Comparison of ENCODE assay signal across 12 cellular contexts in genomic region chr22:22935056-22935545, GRCh38. TPM values are rescaled to one million over a fixed set of nuclear protein-coding genes. Genes with fewer than 3 reads are reported as not detected.
DNase-seq lines count a peak whose midpoint lies in the region; ATAC-seq and TF ChIP-seq lines count a peak whose summit lies in the region.
"Had no signal": no experiment of that assay in that cellular context is flagged by ENCODE, and none has a peak within 500 bp of the region (broad histone marks: within the 10 kb centered on the region; RNA-seq: fewer than 3 reads in every experiment).

No MANE protein-coding gene starts in this region.

- DNase-seq in osteoblast (ENCODE audit: insufficient read length, low spot score, missing footprints) (peak; percentile 62), mucosa of gallbladder (ENCODE audit: low spot score) (no peak), pons (ENCODE audit: low spot score) (no peak), endothelial cell (ENCODE audit: low spot score) (no peak)
- DNase-seq: brain microvascular endothelial cell, NCI-H1436 treated with DMSO at 0.1 percent for 48 hours had no signal

- H3K4me3 Mint-ChIP-seq in endothelial cell (ENCODE audit: unreplicated experiment), result no peak overlapping the region

- H3K36me3 ChIP-seq in osteoblast (ENCODE audit: insufficient read depth, low read length), result no peaks in the 10 kb centered on the region
- H3K36me3 ChIP-seq: brain microvascular endothelial cell, prostate gland had no signal

- no peaks in the 10 kb centered on the region for H3K36me3 Mint-ChIP-seq in endothelial cell (ENCODE audit: low read depth, unreplicated experiment)

- no peak overlapping the region for H3K27ac Mint-ChIP-seq in endothelial cell (ENCODE audit: unreplicated experiment)

- no peak overlapping the region for H3K27ac ChIP-seq in osteoblast (ENCODE audit: low read depth, low read length)
- H3K27ac ChIP-seq: brain microvascular endothelial cell, prostate gland had no signal

- no peaks in the 10 kb centered on the region for H3K79me2 ChIP-seq in osteoblast (ENCODE audit: insufficient read depth, low read length)

- ATAC-seq in GM19035 (IDR thresholded peaks at IDR 0.05; ENCODE audit: unreplicated experiment), result peak; percentile 21
- ATAC-seq in GM21825 (IDR thresholded peaks at IDR 0.05; ENCODE audit: unreplicated experiment), result peak; percentile 18
- ATAC-seq in HG03432 (IDR thresholded peaks at IDR 0.05; ENCODE audit: unreplicated experiment), result peak; percentile 30

- no peak overlapping the region for H3K4me3 ChIP-seq in osteoblast (ENCODE audit: insufficient read depth, low read length)
- H3K4me3 ChIP-seq: prostate gland had no signal

- H3K27me3 Mint-ChIP-seq in endothelial cell (ENCODE audit: unreplicated experiment), result peaks cover 5% of the 10 kb centered on the region

- no peaks in the 10 kb centered on the region for H3K27me3 ChIP-seq in osteoblast (ENCODE audit: insufficient read depth, low read length)

- no peaks in the 10 kb centered on the region for H3K9me3 Mint-ChIP-seq in endothelial cell (ENCODE audit: unreplicated experiment)

- no peak overlapping the region for H2AFZ ChIP-seq in osteoblast (ENCODE audit: low read length)

- no peaks in the 10 kb centered on the region for H3K9me3 ChIP-seq in osteoblast (ENCODE audit: low read depth, low read length)
- H3K9me3 ChIP-seq: prostate gland had no signal

- no peaks in the 10 kb centered on the region for H3K4me1 ChIP-seq in osteoblast (ENCODE audit: insufficient read depth, low read length)
- H3K4me1 ChIP-seq: prostate gland had no signal

- no peaks in the 10 kb centered on the region for H4K20me1 ChIP-seq in osteoblast (ENCODE audit: insufficient read depth, low read length)

- H3K4me1 Mint-ChIP-seq in endothelial cell (ENCODE audit: unreplicated experiment), result peaks cover under 1% of the 10 kb centered on the region

- no peak overlapping the region for H3K4me2 ChIP-seq in osteoblast (ENCODE audit: insufficient read depth, low read length)

- TF ChIP-seq CTCF in osteoblast (IDR thresholded peaks at IDR 0.05; ENCODE audit: extremely low read depth, low read depth, low read length), result no peak
- no peak for TF ChIP-seq CTCF in endothelial cell (IDR thresholded peaks at IDR 0.05; ENCODE audit: unreplicated experiment)

RNA-seq across cellular contexts. Expression of gene IGLL5, which starts 47.5 kb away (rescaled TPM):
- not detected in 2 replicates for total RNA-seq in osteoblast
- 1.5 TPM for total RNA-seq in mucosa of gallbladder
- not detected for total RNA-seq in endothelial cell (ENCODE audit: unreplicated experiment)
- total RNA-seq: activated CD8-positive, alpha-beta memory T cell treated with anti-CD3 and anti-CD28 coated beads for 36 hours; fibroblast of lung; prostate gland had no signal
